8 cellular contexts compared by ENCODE assay signal in the genomic region with DNA sequence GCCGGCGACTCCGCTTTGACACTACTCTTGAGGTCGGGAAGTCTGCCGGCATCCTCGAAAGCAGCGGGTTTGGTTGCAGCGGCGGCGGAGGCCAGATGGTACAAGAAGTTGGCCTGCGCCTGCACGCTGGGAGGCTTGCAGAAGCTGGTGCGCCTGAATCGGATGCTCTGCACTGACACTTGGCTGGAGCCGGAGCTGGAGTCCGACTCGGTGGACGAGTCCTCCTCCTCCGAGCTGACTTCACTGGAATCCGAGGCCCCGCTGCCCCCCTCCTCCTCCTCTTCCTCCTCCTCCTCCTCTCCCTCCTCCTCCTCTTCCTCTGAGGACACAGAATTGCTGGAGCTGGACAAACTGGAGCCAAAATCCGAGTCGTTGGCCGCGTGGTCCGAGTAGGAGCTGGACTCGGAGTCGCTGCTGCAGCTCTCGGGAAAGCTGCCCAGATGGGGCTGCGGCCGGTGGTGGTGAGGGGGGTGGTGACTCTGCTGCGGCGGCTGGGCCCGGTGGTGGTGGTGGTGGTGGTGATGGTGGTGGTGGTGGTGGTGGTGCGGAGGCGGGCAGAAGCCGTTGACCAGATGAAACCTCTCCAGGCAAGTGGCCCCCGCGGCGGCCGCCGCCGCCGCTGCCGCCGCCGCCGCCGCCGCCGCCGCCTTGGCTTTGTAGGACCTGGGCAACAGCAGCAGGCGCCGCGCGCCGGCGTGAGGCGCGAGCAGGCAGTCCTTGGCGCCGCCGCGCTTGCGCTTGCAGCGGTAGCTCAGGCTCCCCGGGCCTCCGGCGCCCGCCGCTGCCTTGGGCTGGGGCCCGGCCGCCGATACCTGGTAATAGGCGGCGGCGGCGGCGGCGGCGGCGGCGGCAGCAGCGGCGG. TPM values are rescaled to one million over a fixed set of nuclear protein-coding genes. Genes with fewer than 3 reads are reported as not detected.
DNase-seq lines count a peak whose midpoint lies in the region; ATAC-seq, FAIRE-seq and TF ChIP-seq lines count a peak whose summit lies in the region.

No MANE protein-coding gene starts in this region.

- TF ChIP-seq CTCF in keratinocyte (optimal IDR thresholded peaks at IDR 0.05 in 1 of 3, IDR thresholded peaks at IDR 0.05 in 1 of 3, conservative IDR thresholded peaks at IDR 0.05 in 1 of 3; ENCODE audit: extremely low read depth in 1 of 3, insufficient read depth in 2 of 3, low read length in 3 of 3), result no peak
- TF ChIP-seq CTCF in spleen (IDR thresholded peaks at IDR 0.05 in 8 of 11, conservative IDR thresholded peaks at IDR 0.05 in 3 of 11), result no peak

- WGBS in spleen, 5 donors, result 0 to 1% (median 1%) methylated on average over 49 to 85 of the region's 85 CpGs

- dilution Hi-C loops in keratinocyte (cut with MboI; ENCODE audit: extremely low pct_ligation_motif_present, low sequenced_read_pairs), result no loop called here

- FAIRE-seq in keratinocyte (lab: Jason Lieb, UNC), result no peak

- peak overlapping the region; percentile 62 for H2AFZ ChIP-seq in keratinocyte (ENCODE audit: control insufficient read depth, low read length)

- H3K9me1 ChIP-seq in keratinocyte (ENCODE audit: control insufficient read depth, extremely low read depth, insufficient read depth, low read length), result no peaks in the 10 kb centered on the region

- H3K36me3 ChIP-seq in CD8-positive, alpha-beta memory T cell (ENCODE audit: insufficient read depth, low read length), result no peaks in the 10 kb centered on the region
- H3K36me3 ChIP-seq in keratinocyte (ENCODE audit: control insufficient read depth in 2 of 2, extremely low read depth in 1 of 2, insufficient read depth in 2 of 2, low read length in 2 of 2), result no peaks in the 10 kb centered on the region
- no peaks in the 10 kb centered on the region for H3K36me3 ChIP-seq in spleen

- H3K4me2 ChIP-seq in keratinocyte (ENCODE audit: control insufficient read depth, extremely low read depth, insufficient read depth, low read depth, low read length), result peak overlapping the region; percentile 77

- H3K27ac Mint-ChIP-seq in CD8-positive, alpha-beta memory T cell, result peak overlapping the region in 1 of 8 donors; percentile 37
- H3K27ac Mint-ChIP-seq in T-helper 2 cell treated with Interferon-gamma antibody and Interleukin-4, amounts not matched to agents 5 μg/mL and 100 μg/mL, for 36 hours, result no peak overlapping the region

- peak overlapping the region; percentile 81 for H3K9ac ChIP-seq in keratinocyte (ENCODE audit: control insufficient read depth, extremely low read depth, insufficient read depth, low read length)

- intact Hi-C loops in spleen (cut with DNase I; ENCODE audit: low total_unique reads), result no loop called here

- peak overlapping the region; percentile 44 to 89 (median 76) for H3K4me3 Mint-ChIP-seq in CD8-positive, alpha-beta memory T cell
- peak overlapping the region; percentile 76 for H3K4me3 Mint-ChIP-seq in T-helper 2 cell treated with Interferon-gamma antibody and Interleukin-4, amounts not matched to agents 5 μg/mL and 100 μg/mL, for 36 hours

- no peak for TF ChIP-seq POLR2A in spleen (IDR thresholded peaks at IDR 0.05)

- no peak overlapping the region for H3K27ac ChIP-seq in CD8-positive, alpha-beta memory T cell (ENCODE audit: low read depth, low read length)
- H3K27ac ChIP-seq in keratinocyte (ENCODE audit: control insufficient read depth, insufficient read depth, low read length) (no peak overlapping the region), spleen (peak overlapping the region in 3 of 8 donors; percentile 15 to 68 (median 32))

- peaks cover 0 to 7% (median 2%) of the 10 kb centered on the region in 5 donors for H3K9me3 Mint-ChIP-seq in CD8-positive, alpha-beta memory T cell
- H3K9me3 Mint-ChIP-seq in T-helper 2 cell treated with Interferon-gamma antibody and Interleukin-4, amounts not matched to agents 5 μg/mL and 100 μg/mL, for 36 hours, result no peaks in the 10 kb centered on the region

- no peaks in the 10 kb centered on the region for H3K9me3 ChIP-seq in CD8-positive, alpha-beta memory T cell (ENCODE audit: low read length)
- H3K9me3 ChIP-seq in keratinocyte (ENCODE audit: control insufficient read depth, low read depth, low read length) (no peaks in the 10 kb centered on the region), spleen (no peaks in the 10 kb centered on the region)

- peak overlapping the region; percentile 51 for H3K4me3 ChIP-seq in CD8-positive, alpha-beta memory T cell (ENCODE audit: low read length)
- H3K4me3 ChIP-seq in keratinocyte (ENCODE audit: control insufficient read depth in 2 of 3, extremely low read depth in 1 of 3, insufficient read depth in 2 of 3, low read depth in 1 of 3, low read length in 3 of 3), result peak overlapping the region; percentile 49 to 62 (median 56)
- peak overlapping the region in 7 of 8 donors; percentile 48 to 75 (median 58) for H3K4me3 ChIP-seq in spleen

- DNase-seq in CD8-positive, alpha-beta memory T cell, result peak in 4 of 5 donors; percentile 17 to 69 (median 39)
- DNase-seq in T-helper 2 cell treated with Interferon-gamma antibody and Interleukin-4, amounts not matched to agents 5 μg/mL and 100 μg/mL, for 36 hours (ENCODE audit: low spot score), result peak; percentile 55
- peak; percentile 40 for DNase-seq in central memory CD4-positive, alpha-beta T cell
- no peak for DNase-seq in keratinocyte (ENCODE audit: low read depth, low spot score)
- peak; percentile 89 for DNase-seq in spleen
- DNase-seq in cortex of kidney (lab: John Stamatoyannopoulos, UW), result no peak

- H3K4me1 ChIP-seq in CD8-positive, alpha-beta memory T cell (ENCODE audit: insufficient read depth, low read length), result peaks cover 37% of the 10 kb centered on the region
- H3K4me1 ChIP-seq in keratinocyte (ENCODE audit: control insufficient read depth, extremely low read depth, insufficient read depth, low read length) (peaks cover 30% of the 10 kb centered on the region), spleen (peaks cover 12 to 51% (median 46%) of the 10 kb centered on the region in 6 donors)

- CTCF ChIA-PET in CD8-positive, alpha-beta memory T cell (lab: Charles Lee), result interaction anchor here (3.1 kb wide), 1 partner anchor 20 kb away, joined by 16 read pairs; no protein-coding TSS in a partner anchor

- ATAC-seq in GM19452 (IDR thresholded peaks at IDR 0.05; ENCODE audit: unreplicated experiment) (peak; percentile 50), HG03457 (IDR thresholded peaks at IDR 0.05; ENCODE audit: unreplicated experiment) (peak; percentile 45)

- no peaks in the 10 kb centered on the region for H3K36me3 Mint-ChIP-seq in CD8-positive, alpha-beta memory T cell
- H3K36me3 Mint-ChIP-seq in T-helper 2 cell treated with Interferon-gamma antibody and Interleukin-4, amounts not matched to agents 5 μg/mL and 100 μg/mL, for 36 hours (ENCODE audit: low read depth), result no peaks in the 10 kb centered on the region

- peaks cover 80 to 88% of the 10 kb centered on the region in 2 donors for H3K27me3 Mint-ChIP-seq in CD8-positive, alpha-beta memory T cell
- peaks cover 82% of the 10 kb centered on the region for H3K27me3 Mint-ChIP-seq in T-helper 2 cell treated with Interferon-gamma antibody and Interleukin-4, amounts not matched to agents 5 μg/mL and 100 μg/mL, for 36 hours (ENCODE audit: low read depth)

- peaks cover 33 to 41% (median 36%) of the 10 kb centered on the region in 3 donors for H3K4me1 Mint-ChIP-seq in CD8-positive, alpha-beta memory T cell
- peaks cover 39% of the 10 kb centered on the region for H3K4me1 Mint-ChIP-seq in T-helper 2 cell treated with Interferon-gamma antibody and Interleukin-4, amounts not matched to agents 5 μg/mL and 100 μg/mL, for 36 hours (ENCODE audit: low read depth)

- no peaks in the 10 kb centered on the region for H4K20me1 ChIP-seq in keratinocyte (ENCODE audit: control insufficient read depth, extremely low read depth, insufficient read depth, low read length)

- no peaks in the 10 kb centered on the region for H3K79me2 ChIP-seq in keratinocyte (ENCODE audit: control insufficient read depth, insufficient read depth, low read length)

- POLR2A ChIA-PET in CD8-positive, alpha-beta memory T cell (lab: Charles Lee), result interaction anchor here (1.1 to 1.4 kb wide), 2 partner anchors 9 to 11 kb away, joined by 3 to 4 read pairs; a partner anchor contains a TSS

- H3K27me3 ChIP-seq in CD8-positive, alpha-beta memory T cell (ENCODE audit: insufficient read depth, low read length, poor library complexity, severe bottlenecking), result peaks cover 81% of the 10 kb centered on the region
- no peaks in the 10 kb centered on the region for H3K27me3 ChIP-seq in keratinocyte (ENCODE audit: control insufficient read depth, extremely low read depth, insufficient read depth, low read length)
- peaks cover 0 to 100% (median 74%) of the 10 kb centered on the region in 7 donors for H3K27me3 ChIP-seq in spleen (replicated peaks in 1 of 7)

RNA-seq across cellular contexts. Expression of a gene that starts 9.0 kb away (rescaled TPM):
- total RNA-seq in CD8-positive, alpha-beta memory T cell, result under 1 TPM; 0.24 to 0.35 TPM
- 0.20 TPM for polyA plus RNA-seq in CD8-positive, alpha-beta memory T cell
- 0.13 to 0.44 TPM (median 0.15 TPM) in 3 replicates for polyA plus RNA-seq in keratinocyte
- polyA plus RNA-seq in keratinocyte (2011; ENCODE audit: low read depth), result not detected
- 0.04 and 0.22 TPM in 2 replicates for polyA plus RNA-seq in keratinocyte (2011; cell fraction: cytosol; rRNA removed)
- polyA plus RNA-seq in keratinocyte (2011; cell fraction: nucleus; rRNA removed), result 0.45 and 0.61 TPM in 2 replicates
- 0.18 and 0.31 TPM in 2 replicates for polyA plus RNA-seq in keratinocyte (2012; ENCODE audit: low replicate concordance)
- 0.07 to 0.26 TPM in 2 of 3 replicates, not detected in the other for polyA minus RNA-seq in keratinocyte
- not detected for polyA minus RNA-seq in keratinocyte (2011; cell fraction: cytosol; rRNA and poly(A)+ RNA removed)
- polyA minus RNA-seq in keratinocyte (2011; cell fraction: nucleus; rRNA and poly(A)+ RNA removed), result 0.21 and 0.23 TPM in 2 replicates
- under 1 TPM in 6 of 7 donors, not detected in 1; 0.16 to 0.91 (median 0.55) TPM for total RNA-seq in spleen
- polyA plus RNA-seq in spleen, result under 1 TPM; 0.14 to 0.48 (median 0.30) TPM

RNA-seq across cellular contexts. Expression of a gene that starts 17.5 kb away (rescaled TPM):
- total RNA-seq in CD8-positive, alpha-beta memory T cell, result 10 to 100 TPM; 35.6 to 37.2 TPM
- 7.4 TPM for polyA plus RNA-seq in CD8-positive, alpha-beta memory T cell
- polyA plus RNA-seq in keratinocyte, result 26.6 to 40.2 TPM (median 35.8 TPM) in 3 replicates
- polyA plus RNA-seq in keratinocyte (2011; ENCODE audit: low read depth), result 12.0 TPM
- polyA plus RNA-seq in keratinocyte (2011; cell fraction: cytosol; rRNA removed), result 18.3 and 27.1 TPM in 2 replicates
- polyA plus RNA-seq in keratinocyte (2011; cell fraction: nucleus; rRNA removed), result 50.0 and 52.0 TPM in 2 replicates
- 12.5 and 16.0 TPM in 2 replicates for polyA plus RNA-seq in keratinocyte (2012; ENCODE audit: low replicate concordance)
- 59.7 to 78.6 TPM (median 63.3 TPM) in 3 replicates for polyA minus RNA-seq in keratinocyte
- 23.2 TPM for polyA minus RNA-seq in keratinocyte (2011; cell fraction: cytosol; rRNA and poly(A)+ RNA removed)
- 61.4 and 110 TPM in 2 replicates for polyA minus RNA-seq in keratinocyte (2011; cell fraction: nucleus; rRNA and poly(A)+ RNA removed)
- total RNA-seq in spleen, result 10 to 100 TPM; 34.9 to 58.1 (median 50.6) TPM
- polyA plus RNA-seq in spleen, result 10 to 100 TPM in 1 of 3 donors, 1 to 10 TPM in 2; 9.5 to 13.7 (median 9.9) TPM

Comparison
In these comparisons a context has a peak if more than half of its experiments do, and no peak if none do; other contexts are left out.
1. DNase-seq: peak in CD8-positive, alpha-beta memory T cell (4 of 5), T-helper 2 cell treated with Interferon-gamma antibody and Interleukin-4, amounts not matched to agents 5 μg/mL and 100 μg/mL, for 36 hours (single experiment), central memory CD4-positive, alpha-beta T cell (single experiment) and spleen (single experiment); none in keratinocyte (single experiment) and cortex of kidney (single experiment).
2. Peak in every context shown above with its lines, with median percentiles within 50 percentile points of each other: H3K4me3 ChIP-seq.